Comparison of ENCODE assay signal across 18 cellular contexts in genomic region chr6:32949113-32949512, GRCh38. TPM values are rescaled to one million over a fixed set of nuclear protein-coding genes. Genes with fewer than 3 reads are reported as not detected.
DNase-seq lines count a peak whose midpoint lies in the region; ATAC-seq, FAIRE-seq and TF ChIP-seq lines count a peak whose summit lies in the region.
"Had no signal": no experiment of that assay in that cellular context is flagged by ENCODE, and none has a peak within 500 bp of the region (broad histone marks: within the 10 kb centered on the region; RNA-seq: fewer than 3 reads in every experiment).

No MANE protein-coding gene starts in this region.

- H3K27me3 Mint-ChIP-seq in memory B cell, result no peaks in the 10 kb centered on the region
- peaks cover 4% of the 10 kb centered on the region for H3K27me3 Mint-ChIP-seq in glutamatergic neuron (ENCODE audit: unreplicated experiment)
- H3K27me3 Mint-ChIP-seq in naive thymus-derived CD4-positive, alpha-beta T cell, result no peaks in the 10 kb centered on the region
- H3K27me3 Mint-ChIP-seq: CD4-positive, alpha-beta T cell had no signal

- peaks cover 67% of the 10 kb centered on the region for H3K79me2 ChIP-seq in OCI-LY7 (ENCODE audit: insufficient read depth, low read depth, low read length)

- H3K36me3 ChIP-seq in BLaER1, result peaks cover 30% of the 10 kb centered on the region
- H3K36me3 ChIP-seq in OCI-LY7 (ENCODE audit: insufficient read depth, low read length), result peaks cover 46% of the 10 kb centered on the region
- H3K36me3 ChIP-seq in naive thymus-derived CD4-positive, alpha-beta T cell (ENCODE audit: control insufficient read depth in 2 of 3, insufficient read depth in 3 of 3, low read length in 3 of 3), result no peaks in the 10 kb centered on the region

- TF ChIP-seq CTCF in OCI-LY7 (conservative IDR thresholded peaks at IDR 0.05; ENCODE audit: low read length), result no peak
- TF ChIP-seq CTCF in glutamatergic neuron (IDR thresholded peaks at IDR 0.05; ENCODE audit: partially characterized antibody, unreplicated experiment), result no peak

- peak; percentile 20; the same call in 1 of the 2 replicates for TF ChIP-seq POLR2A in GM12892 (IDR thresholded peaks at IDR 0.05; ENCODE audit: low read depth, low read length)
- no peak for TF ChIP-seq POLR2A in H54 (IDR thresholded peaks at IDR 0.05; ENCODE audit: low read depth, low read length)

- BruUV-seq in OCI-LY7 (replicated peaks; lab: Mats Ljungman, UMichigan), result no TSS peak

- H3K9me3 ChIP-seq in BLaER1 (no peaks in the 10 kb centered on the region), OCI-LY7 (ENCODE audit: low read length) (peaks cover 11% of the 10 kb centered on the region; the same call in 1 of the 2 replicates)
- no peaks in the 10 kb centered on the region for H3K9me3 ChIP-seq in naive thymus-derived CD4-positive, alpha-beta T cell (ENCODE audit: control insufficient read depth in 2 of 3, low read length in 3 of 3)

- POLR2A ChIA-PET in OCI-LY7 (lab: Charles Lee), result interaction anchor here (2.3 kb wide), 1 partner anchor 55 kb away, joined by 9 read pairs; no protein-coding TSS in a partner anchor
- POLR2A ChIA-PET in naive thymus-derived CD4-positive, alpha-beta T cell (lab: Charles Lee), result interaction anchor here (1.4 to 13.5 kb wide), 3 partner anchors 9 to 26 kb away, joined by 3 to 638 read pairs (median 3); partner anchors contain the start of genes BRD2 and HLA-DMB

- peaks cover 23% of the 10 kb centered on the region; the same call in 1 of the 2 replicates for H4K20me1 ChIP-seq in BLaER1
- H4K20me1 ChIP-seq in OCI-LY7 (ENCODE audit: insufficient read depth, low read length), result no peaks in the 10 kb centered on the region

- CTCF ChIA-PET in OCI-LY7 (lab: Charles Lee; ENCODE audit: unreplicated experiment), result no interaction called here
- CTCF ChIA-PET in naive thymus-derived CD4-positive, alpha-beta T cell (lab: Charles Lee), result interaction anchor here (0.6 to 13.5 kb wide), 5 partner anchors 7 to 738 kb away, joined by 3 to 411 read pairs (median 4); partner anchors contain the start of gene HLA-DMB

- FAIRE-seq in GM12892 (lab: Jason Lieb, UNC) (no peak), H54 (lab: Jason Lieb, UNC) (no peak)
- FAIRE-seq: A549 had no signal

- H3K9me2 ChIP-seq in OCI-LY7 (ENCODE audit: insufficient read depth, low read length), result no peaks in the 10 kb centered on the region

- intact Hi-C loops in OCI-LY7 (cut with micrococcal nuclease; ENCODE audit: unreplicated experiment), result loop anchor here (2.0 kb wide), 1 partner anchor 110 kb away; the partner anchor contains the start of gene TAP2
- intact Hi-C loops in naive thymus-derived CD4-positive, alpha-beta T cell (cut with micrococcal nuclease), result no loop called here

- H3K4me3 Mint-ChIP-seq in memory B cell, result peak overlapping the region; percentile 99
- H3K4me3 Mint-ChIP-seq in glutamatergic neuron (ENCODE audit: unreplicated experiment), result no peak overlapping the region
- peak overlapping the region in 1 of 10 donors; percentile 11 for H3K4me3 Mint-ChIP-seq in naive thymus-derived CD4-positive, alpha-beta T cell
- H3K4me3 Mint-ChIP-seq: CD4-positive, alpha-beta T cell had no signal

- H3K4me1 ChIP-seq in BLaER1, result peaks cover 79% of the 10 kb centered on the region
- H3K4me1 ChIP-seq in OCI-LY7 (ENCODE audit: insufficient read depth, low read length, poor library complexity, severe bottlenecking), result peaks cover 81% of the 10 kb centered on the region
- peaks cover 29 to 39% of the 10 kb centered on the region in 2 donors for H3K4me1 ChIP-seq in naive thymus-derived CD4-positive, alpha-beta T cell (ENCODE audit: control insufficient read depth in 2 of 2, insufficient read depth in 2 of 2, low read length in 2 of 2)

- H3K4me2 ChIP-seq in BLaER1 (peak overlapping the region; percentile 88; the same call in 1 of the 2 replicates), OCI-LY7 (ENCODE audit: low read length) (peak overlapping the region; percentile 95)
- H3K4me2 ChIP-seq: A549 had no signal

- ATAC-seq in memory B cell (ENCODE audit: low read depth), result no peak
- no peak for ATAC-seq in naive thymus-derived CD4-positive, alpha-beta T cell
- ATAC-seq in HG03108 (IDR thresholded peaks at IDR 0.05; ENCODE audit: unreplicated experiment), result no peak
- ATAC-seq: A549, HCT116 had no signal

- H3K27ac Mint-ChIP-seq in memory B cell (peak overlapping the region; percentile 99), glutamatergic neuron (ENCODE audit: unreplicated experiment) (no peak overlapping the region)
- peak overlapping the region in 1 of 9 donors; percentile 33 for H3K27ac Mint-ChIP-seq in naive thymus-derived CD4-positive, alpha-beta T cell
- H3K27ac Mint-ChIP-seq: CD4-positive, alpha-beta T cell had no signal

- peaks cover 22% of the 10 kb centered on the region for H3K36me3 Mint-ChIP-seq in memory B cell
- no peaks in the 10 kb centered on the region for H3K36me3 Mint-ChIP-seq in glutamatergic neuron (ENCODE audit: unreplicated experiment)
- H3K36me3 Mint-ChIP-seq in naive thymus-derived CD4-positive, alpha-beta T cell, result peaks cover 0 to 13% (median 0%) of the 10 kb centered on the region in 5 donors

- H2AFZ ChIP-seq in OCI-LY7 (ENCODE audit: low read length), result no peak overlapping the region

- no peak overlapping the region for H3K9ac ChIP-seq in BLaER1

- H3K4me1 Mint-ChIP-seq in memory B cell (peaks cover 79% of the 10 kb centered on the region), glutamatergic neuron (ENCODE audit: low read depth, unreplicated experiment) (no peaks in the 10 kb centered on the region)
- H3K4me1 Mint-ChIP-seq in naive thymus-derived CD4-positive, alpha-beta T cell, result peaks cover 55 to 73% (median 64%) of the 10 kb centered on the region in 7 donors

- H3K9me3 Mint-ChIP-seq in memory B cell, result no peaks in the 10 kb centered on the region
- peaks cover 4% of the 10 kb centered on the region for H3K9me3 Mint-ChIP-seq in glutamatergic neuron (ENCODE audit: unreplicated experiment)
- H3K9me3 Mint-ChIP-seq in naive thymus-derived CD4-positive, alpha-beta T cell, result peaks cover 0 to 3% (median 0%) of the 10 kb centered on the region in 11 donors

- DNase-seq in GM12892 (ENCODE audit: insufficient read length) (no peak), OCI-LY7 (ENCODE audit: low spot score) (no peak), memory B cell (ENCODE audit: low spot score in 2 of 2) (no peak), glutamatergic neuron (no peak), H54 (ENCODE audit: insufficient read length, low spot score) (no peak)
- no peak for DNase-seq in naive thymus-derived CD4-positive, alpha-beta T cell
- DNase-seq: CD4-positive, alpha-beta T cell; Kasumi-1; NCI-H1417; NCI-H1930; NCI-H2171 treated with DMSO at 0.1 percent for 48 hours; NCI-H82; SIG-M5 had no signal

- no peak overlapping the region for H3K27ac ChIP-seq in BLaER1
- peak overlapping the region; percentile 99 for H3K27ac ChIP-seq in OCI-LY7 (ENCODE audit: low read depth, low read length, poor library complexity, severe bottlenecking)
- no peak overlapping the region for H3K27ac ChIP-seq in naive thymus-derived CD4-positive, alpha-beta T cell (ENCODE audit: low read depth, low read length)
- H3K27ac ChIP-seq: A549 had no signal

- H3K4me3 ChIP-seq in BLaER1, result no peak overlapping the region
- peak overlapping the region; percentile 75 for H3K4me3 ChIP-seq in OCI-LY7 (ENCODE audit: low read depth, low read length, poor library complexity, severe bottlenecking)
- H3K4me3 ChIP-seq in naive thymus-derived CD4-positive, alpha-beta T cell (ENCODE audit: low read length), result no peak overlapping the region
- H3K4me3 ChIP-seq: A549 had no signal

- H3K27me3 ChIP-seq in BLaER1, result no peaks in the 10 kb centered on the region
- H3K27me3 ChIP-seq in naive thymus-derived CD4-positive, alpha-beta T cell (ENCODE audit: control insufficient read depth in 2 of 2, insufficient read depth in 2 of 2, low read length in 2 of 2), result no peaks in the 10 kb centered on the region

RNA-seq across cellular contexts. Expression of gene HLA-DMA, which starts 3.8 kb away (rescaled TPM):
- polyA plus RNA-seq in GM12892 (2012; ENCODE audit: missing spikeins), result 301 TPM
- total RNA-seq in OCI-LY7 (2014; rRNA removed; shearing (Covaris generic)), result 175 and 207 TPM in 2 replicates
- total RNA-seq in OCI-LY7 (2022) (140 TPM in 2 replicates), glutamatergic neuron (ENCODE audit: unreplicated experiment) (0.76 TPM)
- 100 to 1,000 TPM in 1 of 5 experiments, 10 to 100 TPM in 4; 12.5 to 120 (median 29.6) TPM for total RNA-seq in naive thymus-derived CD4-positive, alpha-beta T cell
- polyA plus RNA-seq in naive thymus-derived CD4-positive, alpha-beta T cell, result 10 to 100 TPM; 19.3 to 25.6 TPM

RNA-seq across cellular contexts. Expression of gene HLA-DMB, which starts 8.3 kb away (rescaled TPM):
- polyA plus RNA-seq in GM12892 (2012; ENCODE audit: missing spikeins), result 251 TPM
- 85.1 and 98.0 TPM in 2 replicates for total RNA-seq in OCI-LY7 (2014; rRNA removed; shearing (Covaris generic))
- 77.0 and 78.5 TPM in 2 replicates for total RNA-seq in OCI-LY7 (2022)
- total RNA-seq in glutamatergic neuron (ENCODE audit: unreplicated experiment), result not detected
- total RNA-seq in naive thymus-derived CD4-positive, alpha-beta T cell, result 10 to 100 TPM in 2 of 5 experiments, 1 to 10 TPM in 3; 7.8 to 82.5 (median 9.1) TPM
- 10 to 100 TPM in 1 of 2 donors, 1 to 10 TPM in 1; 8.2 to 11.9 TPM for polyA plus RNA-seq in naive thymus-derived CD4-positive, alpha-beta T cell
- total RNA-seq: NCI-H460 had no signal

RNA-seq across cellular contexts. Expression of gene BRD2, which starts 19.3 kb away (rescaled TPM):
- 187 TPM for polyA plus RNA-seq in GM12892 (2012; ENCODE audit: missing spikeins)
- 236 and 237 TPM in 2 replicates for total RNA-seq in OCI-LY7 (2014; rRNA removed; shearing (Covaris generic))
- total RNA-seq in OCI-LY7 (2022) (326 and 361 TPM in 2 replicates), glutamatergic neuron (ENCODE audit: unreplicated experiment) (213 TPM)
- 100 to 1,000 TPM; 275 to 391 (median 360) TPM for total RNA-seq in naive thymus-derived CD4-positive, alpha-beta T cell
- 10 to 100 TPM; 33.4 to 82.6 TPM for polyA plus RNA-seq in naive thymus-derived CD4-positive, alpha-beta T cell
